In genomic region chr3:16103472-16103871, GRCh38 we compare ENCODE assay signal across 1 cellular context.
A peak's percentile ranks its signal among the peaks of the same experiment; 100 is the strongest.
TF ChIP-seq lines count a peak whose summit lies in the region.

No MANE protein-coding gene starts in this region.

TF ChIP-seq in IMR-90, 13 proteins besides CTCF, POLR2A, EP300 and RAD21 (continued from another document):
- no peak for TF ChIP-seq USF2 (IDR thresholded peaks at IDR 0.05; ENCODE audit: low read depth, low read length)
- no peak for TF ChIP-seq MXI1 (IDR thresholded peaks at IDR 0.05; ENCODE audit: borderline replicate concordance, low read depth, low read length)
- TF ChIP-seq CHD1 (IDR thresholded peaks at IDR 0.05; ENCODE audit: low read depth, low read length), result no peak; the same call in 1 of the 2 replicates
- peak; percentile 46; the same call in 1 of the 2 replicates for TF ChIP-seq MAZ (IDR thresholded peaks at IDR 0.05; ENCODE audit: borderline replicate concordance, low read depth, low read length)
- no peak for TF ChIP-seq RFX5 (IDR thresholded peaks at IDR 0.05; ENCODE audit: low read depth, low read length)
- TF ChIP-seq MAFK (IDR thresholded peaks at IDR 0.05; ENCODE audit: low read depth, low read length), result no peak
- TF ChIP-seq ELK1 (IDR thresholded peaks at IDR 0.05; ENCODE audit: borderline replicate concordance, low read depth, low read length), result no peak
- no peak for TF ChIP-seq FOS (IDR thresholded peaks at IDR 0.05; ENCODE audit: low read depth, low read length)
- TF ChIP-seq NFE2L2 (IDR thresholded peaks at IDR 0.05; ENCODE audit: low read depth, low read length), result no peak
- peak; percentile 26; the same call in 1 of the 2 replicates for TF ChIP-seq BHLHE40 (IDR thresholded peaks at IDR 0.05; ENCODE audit: low read depth, low read length)
